ENCODE assay signal across 12 cellular contexts in the genomic region with DNA sequence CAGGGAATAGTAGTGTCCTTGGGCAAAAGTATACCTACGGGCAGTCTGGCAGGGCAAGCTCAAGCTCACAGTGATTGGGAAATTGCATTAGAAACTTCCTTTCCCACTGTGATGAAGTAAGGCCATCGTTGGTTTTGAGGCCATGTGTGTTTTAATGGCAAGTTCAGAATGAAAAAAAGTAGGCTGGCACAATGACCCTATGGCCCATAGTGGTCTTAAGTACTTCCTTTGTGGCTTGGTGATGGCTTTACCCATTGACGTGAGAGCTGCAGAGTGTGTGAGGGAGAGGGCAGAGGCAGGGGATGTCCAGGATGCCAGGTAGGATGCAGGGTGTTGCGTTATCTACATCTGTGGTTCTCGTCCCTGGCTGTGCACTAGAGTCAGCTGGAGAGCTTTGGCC.
"Had no signal": no experiment of that assay in that cellular context is flagged by ENCODE, and none has a peak within 500 bp of the region (broad histone marks: within the 10 kb centered on the region; RNA-seq: fewer than 3 reads in every experiment).

No MANE protein-coding gene starts in this region.

- DNase-seq: activated B cell treated with CpG ODN at 0.5 μM for 24 hours; activated T-cell treated with anti-CD3 and anti-CD28 coated beads, Interleukin-2, amount 50 U/mL, for 1 hour; body of pancreas; effector memory CD8-positive, alpha-beta T cell; kidney; left ventricle myocardium superior; small intestine had no signal

- FAIRE-seq: kidney, small intestine had no signal

- H3K4me3 Mint-ChIP-seq: activated B cell treated with CpG ODN at 0.5 μM for 24 hours; activated naive CD4-positive, alpha-beta T cell treated with anti-CD3 and anti-CD28 coated beads, Interleukin-2, amount 50 U/mL, for 24 hours; central memory CD8-positive, alpha-beta T cell; dendritic cell treated with granulocyte-macrophage colony-stimulating factor and Interleukin-4, amounts not matched to agents 40 ng/mL and 50 ng/mL, for 4 days; effector memory CD8-positive, alpha-beta T cell; mesothelial cell of epicardium had no signal

- H3K9me3 Mint-ChIP-seq: activated B cell treated with CpG ODN at 0.5 μM for 24 hours; activated naive CD4-positive, alpha-beta T cell treated with anti-CD3 and anti-CD28 coated beads, Interleukin-2, amount 50 U/mL, for 24 hours; central memory CD8-positive, alpha-beta T cell; dendritic cell treated with granulocyte-macrophage colony-stimulating factor and Interleukin-4, amounts not matched to agents 40 ng/mL and 50 ng/mL, for 4 days; effector memory CD8-positive, alpha-beta T cell; mesothelial cell of epicardium had no signal

- ATAC-seq: body of pancreas; effector memory CD8-positive, alpha-beta T cell; gastroesophageal sphincter; left ventricle myocardium superior had no signal

- H3K4me1 Mint-ChIP-seq: activated naive CD4-positive, alpha-beta T cell treated with anti-CD3 and anti-CD28 coated beads, Interleukin-2, amount 50 U/mL, for 24 hours had no signal

- H3K27me3 Mint-ChIP-seq: activated B cell treated with CpG ODN at 0.5 μM for 24 hours; activated naive CD4-positive, alpha-beta T cell treated with anti-CD3 and anti-CD28 coated beads, Interleukin-2, amount 50 U/mL, for 24 hours; central memory CD8-positive, alpha-beta T cell; dendritic cell treated with granulocyte-macrophage colony-stimulating factor and Interleukin-4, amounts not matched to agents 40 ng/mL and 50 ng/mL, for 4 days; effector memory CD8-positive, alpha-beta T cell had no signal

- H3K27ac Mint-ChIP-seq: activated B cell treated with CpG ODN at 0.5 μM for 24 hours; activated naive CD4-positive, alpha-beta T cell treated with anti-CD3 and anti-CD28 coated beads, Interleukin-2, amount 50 U/mL, for 24 hours; dendritic cell treated with granulocyte-macrophage colony-stimulating factor and Interleukin-4, amounts not matched to agents 40 ng/mL and 50 ng/mL, for 4 days; mesothelial cell of epicardium had no signal
